ENCODE assay signal across 34 cellular contexts in genomic region chr2:193528458-193528857, GRCh38.
"Had no signal": no experiment of that assay in that cellular context is flagged by ENCODE, and none has a peak within 500 bp of the region (broad histone marks: within the 10 kb centered on the region; RNA-seq: fewer than 3 reads in every experiment).

No MANE protein-coding gene starts in this region.

- H3K9me3 ChIP-seq: adrenal gland, body of pancreas, esophagus muscularis mucosa, gastrocnemius medialis had no signal

- H3K36me3 Mint-ChIP-seq: activated CD8-positive, alpha-beta memory T cell treated with anti-CD3 and anti-CD28 coated beads, Interleukin-2, amount 10 ng/mL, durations not matched to agents 7 days and 5 days; activated naive CD4-positive, alpha-beta T cell treated with anti-CD3 and anti-CD28 coated beads, Interleukin-2, amount 10 ng/mL, durations not matched to agents 7 days and 5 days; activated naive CD4-positive, alpha-beta T cell treated with anti-CD3 and anti-CD28 coated beads, Interleukin-2, amount 50 U/mL, for 72 hours had no signal

- H3K27me3 Mint-ChIP-seq: activated CD4-positive, alpha-beta memory T cell treated with anti-CD3 and anti-CD28 coated beads, Interleukin-2, amount 10 ng/mL, durations not matched to agents 7 days and 5 days; activated CD4-positive, alpha-beta T cell treated with anti-CD3 and anti-CD28 coated beads, Interleukin-2, amount 10 ng/mL, durations not matched to agents 7 days and 5 days; activated CD8-positive, alpha-beta memory T cell treated with anti-CD3 and anti-CD28 coated beads, Interleukin-2, amount 10 ng/mL, durations not matched to agents 7 days and 5 days; activated naive CD4-positive, alpha-beta T cell treated with anti-CD3 and anti-CD28 coated beads, Interleukin-2, amount 10 ng/mL, durations not matched to agents 7 days and 5 days; effector memory CD8-positive, alpha-beta T cell had no signal

- H3K4me1 Mint-ChIP-seq: activated CD4-positive, alpha-beta memory T cell treated with anti-CD3 and anti-CD28 coated beads, Interleukin-2, amount 10 ng/mL, durations not matched to agents 7 days and 5 days; activated CD4-positive, alpha-beta T cell treated with anti-CD3 and anti-CD28 coated beads, Interleukin-2, amount 10 ng/mL, durations not matched to agents 7 days and 5 days; activated CD8-positive, alpha-beta memory T cell treated with anti-CD3 and anti-CD28 coated beads, Interleukin-2, amount 10 ng/mL, durations not matched to agents 7 days and 5 days; activated naive CD4-positive, alpha-beta T cell treated with anti-CD3 and anti-CD28 coated beads, Interleukin-2, amount 10 ng/mL, durations not matched to agents 7 days and 5 days had no signal

- FAIRE-seq: colon, TTC549 had no signal

- H3K4me3 ChIP-seq: adrenal gland, body of pancreas, esophagus muscularis mucosa, gastrocnemius medialis, heart left ventricle had no signal

- H3K27ac Mint-ChIP-seq: activated CD4-positive, alpha-beta memory T cell treated with anti-CD3 and anti-CD28 coated beads, Interleukin-2, amount 10 ng/mL, durations not matched to agents 7 days and 5 days; activated CD4-positive, alpha-beta T cell treated with anti-CD3 and anti-CD28 coated beads, Interleukin-2, amount 10 ng/mL, durations not matched to agents 7 days and 5 days; activated CD8-positive, alpha-beta memory T cell treated with anti-CD3 and anti-CD28 coated beads, Interleukin-2, amount 10 ng/mL, durations not matched to agents 7 days and 5 days; activated naive CD4-positive, alpha-beta T cell treated with anti-CD3 and anti-CD28 coated beads, Interleukin-2, amount 10 ng/mL, durations not matched to agents 7 days and 5 days; activated naive CD4-positive, alpha-beta T cell treated with anti-CD3 and anti-CD28 coated beads, Interleukin-2, amount 50 U/mL, for 72 hours; activated T-helper 1 cell treated with anti-CD3 and anti-CD28 coated beads, Interleukin-12 subunit alpha, Interleukin-12 subunit beta, Interleukin-2, Interleukin-4 antibody, amounts not matched to agents 30 ng/mL and 10 ng/mL and 1 ng/mL, durations not matched to agents 14 hours and 24 hours and 36 hours; activated T-helper 2 cell treated with anti-CD3 and anti-CD28 coated beads, Interferon-gamma antibody, Interleukin-2, Interleukin-4, amounts not matched to agents 10 μg/mL and 5 μg/mL and 100 μg/mL, durations not matched to agents 14 hours and 24 hours and 36 hours; effector memory CD8-positive, alpha-beta T cell; WTC11 had no signal

- H3K9me3 Mint-ChIP-seq: activated CD4-positive, alpha-beta memory T cell treated with anti-CD3 and anti-CD28 coated beads, Interleukin-2, amount 10 ng/mL, durations not matched to agents 7 days and 5 days; activated CD4-positive, alpha-beta T cell treated with anti-CD3 and anti-CD28 coated beads, Interleukin-2, amount 10 ng/mL, durations not matched to agents 7 days and 5 days; activated naive CD4-positive, alpha-beta T cell treated with anti-CD3 and anti-CD28 coated beads, Interleukin-2, amount 10 ng/mL, durations not matched to agents 7 days and 5 days; activated T-helper 1 cell treated with anti-CD3 and anti-CD28 coated beads, Interleukin-12 subunit alpha, Interleukin-12 subunit beta, Interleukin-2, Interleukin-4 antibody, amounts not matched to agents 30 ng/mL and 10 ng/mL and 1 ng/mL, durations not matched to agents 14 hours and 24 hours and 36 hours; activated T-helper 2 cell treated with anti-CD3 and anti-CD28 coated beads, Interferon-gamma antibody, Interleukin-2, Interleukin-4, amounts not matched to agents 10 μg/mL and 5 μg/mL and 100 μg/mL, durations not matched to agents 14 hours and 24 hours and 36 hours had no signal

- H3K27ac ChIP-seq: adrenal gland, body of pancreas, esophagus muscularis mucosa, foreskin keratinocyte, gastrocnemius medialis, heart left ventricle, VCaP had no signal

- DNase-seq: activated CD4-positive, alpha-beta memory T cell treated with anti-CD3 and anti-CD28 coated beads, Interleukin-2, amount 10 ng/mL, durations not matched to agents 7 days and 5 days; activated CD4-positive, alpha-beta T cell treated with anti-CD3 and anti-CD28 coated beads for 1 hour; activated CD4-positive, alpha-beta T cell treated with anti-CD3 and anti-CD28 coated beads for 4 hours; activated CD4-positive, alpha-beta T cell treated with anti-CD3 and anti-CD28 coated beads, Interleukin-2, amount 10 ng/mL, durations not matched to agents 7 days and 5 days; activated CD4-positive, alpha-beta T cell treated with anti-CD3 and anti-CD28 coated beads, Interleukin-2, amount 50 U/mL, for 4 hours; activated CD8-positive, alpha-beta memory T cell treated with anti-CD3 and anti-CD28 coated beads, Interleukin-2, amount 10 ng/mL, durations not matched to agents 7 days and 5 days; activated CD8-positive, alpha-beta memory T cell treated with anti-CD3 and anti-CD28 coated beads, Interleukin-2, amount 50 U/mL, for 4 hours; activated effector memory CD4-positive, alpha-beta T cell treated with anti-CD3 and anti-CD28 coated beads, Interleukin-2, amount 50 U/mL, for 16 hours; activated naive CD4-positive, alpha-beta T cell treated with anti-CD3 and anti-CD28 coated beads, Interleukin-2, amount 10 ng/mL, durations not matched to agents 7 days and 5 days; activated T-cell treated with anti-CD3 and anti-CD28 coated beads, Interleukin-2, amount 50 U/mL, for 1 hour; activated T-cell treated with anti-CD3 and anti-CD28 coated beads, Interleukin-2, amount 50 U/mL, for 48 hours; adrenal gland; amygdala; aorta; body of pancreas; caudate nucleus; cortex of kidney; dermis blood vessel endothelial cell; effector CD4-positive, alpha-beta T cell; effector memory CD8-positive, alpha-beta T cell; erythroblast; foreskin keratinocyte; gastrocnemius medialis; glutamatergic neuron; heart left ventricle; T-helper 2 cell had no signal

- H3K4me3 Mint-ChIP-seq: activated CD4-positive, alpha-beta memory T cell treated with anti-CD3 and anti-CD28 coated beads, Interleukin-2, amount 10 ng/mL, durations not matched to agents 7 days and 5 days; activated CD4-positive, alpha-beta T cell treated with anti-CD3 and anti-CD28 coated beads, Interleukin-2, amount 10 ng/mL, durations not matched to agents 7 days and 5 days; activated CD8-positive, alpha-beta memory T cell treated with anti-CD3 and anti-CD28 coated beads, Interleukin-2, amount 10 ng/mL, durations not matched to agents 7 days and 5 days; activated naive CD4-positive, alpha-beta T cell treated with anti-CD3 and anti-CD28 coated beads, Interleukin-2, amount 10 ng/mL, durations not matched to agents 7 days and 5 days; activated T-helper 1 cell treated with anti-CD3 and anti-CD28 coated beads, Interleukin-12 subunit alpha, Interleukin-12 subunit beta, Interleukin-2, Interleukin-4 antibody, amounts not matched to agents 30 ng/mL and 10 ng/mL and 1 ng/mL, durations not matched to agents 14 hours and 24 hours and 36 hours; effector memory CD8-positive, alpha-beta T cell; WTC11 had no signal

- H3K4me1 ChIP-seq: adrenal gland, body of pancreas, esophagus muscularis mucosa, foreskin keratinocyte, gastrocnemius medialis, heart left ventricle had no signal

- H3K27me3 ChIP-seq: adrenal gland, body of pancreas, esophagus muscularis mucosa, foreskin keratinocyte, gastrocnemius medialis, heart left ventricle had no signal

- ATAC-seq: activated CD8-positive, alpha-beta memory T cell treated with anti-CD3 and anti-CD28 coated beads, Interleukin-2, amount 10 ng/mL, durations not matched to agents 7 days and 5 days; activated naive CD4-positive, alpha-beta T cell treated with anti-CD3 and anti-CD28 coated beads, Interleukin-2, amount 50 U/mL, for 72 hours; body of pancreas; effector memory CD8-positive, alpha-beta T cell; foreskin keratinocyte; gastrocnemius medialis; heart left ventricle; WTC11 had no signal

- H3K36me3 ChIP-seq: adrenal gland, esophagus muscularis mucosa, gastrocnemius medialis, heart left ventricle had no signal
